ENCODE assay signal across 9 cellular contexts in the genomic region with DNA sequence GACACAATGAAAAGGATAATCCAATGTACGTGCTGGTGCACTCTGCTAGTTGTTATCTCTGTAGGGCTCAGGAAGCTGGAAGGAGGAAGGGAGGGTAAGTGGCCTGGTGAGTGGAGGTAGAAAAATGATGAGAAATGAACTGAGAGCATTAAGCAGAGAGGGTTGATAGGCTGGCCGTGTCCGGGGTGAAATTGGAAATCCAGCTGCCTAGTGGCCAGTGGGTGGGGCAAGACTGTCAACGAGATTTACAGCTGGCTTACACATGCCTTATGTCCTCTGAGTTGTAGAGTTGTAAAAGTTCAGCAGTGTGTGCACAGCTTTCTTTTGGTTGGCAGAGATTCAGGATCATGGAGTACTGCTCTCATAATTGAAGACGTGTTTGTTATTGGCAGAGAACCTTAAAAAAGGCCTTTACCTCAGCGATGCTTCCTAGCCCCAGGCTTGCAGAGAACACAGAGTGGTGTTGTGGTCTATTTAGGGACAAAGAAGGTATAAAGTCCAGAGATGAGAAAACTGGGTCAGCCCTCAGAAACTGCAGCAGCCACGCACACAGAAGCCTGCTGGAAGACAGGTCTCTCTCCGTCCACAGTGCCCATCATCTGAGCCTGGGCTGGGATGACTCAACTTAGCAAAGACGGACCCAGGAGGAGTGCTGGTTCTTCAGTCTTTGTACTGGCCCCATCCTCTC.
DNase-seq lines count a peak whose midpoint lies in the region; ATAC-seq and TF ChIP-seq lines count a peak whose summit lies in the region.
"Had no signal": no experiment of that assay in that cellular context is flagged by ENCODE, and none has a peak within 500 bp of the region (broad histone marks: within the 10 kb centered on the region; RNA-seq: fewer than 3 reads in every experiment).

No MANE protein-coding gene starts in this region.

- H3K4me3 Mint-ChIP-seq in osteocyte (ENCODE audit: unreplicated experiment): peak overlapping the region; percentile 3
- H3K4me3 Mint-ChIP-seq: effector memory CD8-positive, alpha-beta T cell had no signal

- peaks cover 5 to 6% of the 10 kb centered on the region in 2 donors for H3K4me1 ChIP-seq in esophagus (ENCODE audit: control insufficient read depth in 2 of 2, insufficient read depth in 2 of 2, low read length in 1 of 2)

- H3K27me3 Mint-ChIP-seq in osteocyte (ENCODE audit: unreplicated experiment): no peaks in the 10 kb centered on the region

- no peaks in the 10 kb centered on the region for H3K27me3 ChIP-seq in esophagus (ENCODE audit: control insufficient read depth in 1 of 2, insufficient read depth in 2 of 2, low read length in 2 of 2)

- peak overlapping the region; percentile 67 to 73 for H3K27ac ChIP-seq in esophagus (ENCODE audit: low read depth in 2 of 2, low read length in 1 of 2)

- no peaks in the 10 kb centered on the region for H3K9me3 Mint-ChIP-seq in osteocyte (ENCODE audit: unreplicated experiment)
- no peaks in the 10 kb centered on the region for H3K9me3 Mint-ChIP-seq in activated naive CD4-positive, alpha-beta T cell treated with anti-CD3 and anti-CD28 coated beads, Interleukin-2, amount 50 U/mL, for 72 hours
- H3K9me3 Mint-ChIP-seq: effector memory CD8-positive, alpha-beta T cell had no signal

- peaks cover 13% of the 10 kb centered on the region for H3K36me3 Mint-ChIP-seq in osteocyte (ENCODE audit: unreplicated experiment)
- no peaks in the 10 kb centered on the region for H3K36me3 Mint-ChIP-seq in activated naive CD4-positive, alpha-beta T cell treated with anti-CD3 and anti-CD28 coated beads, Interleukin-2, amount 50 U/mL, for 72 hours

- ATAC-seq in activated naive CD4-positive, alpha-beta T cell treated with anti-CD3 and anti-CD28 coated beads, Interleukin-2, amount 50 U/mL, for 72 hours: no peak
- ATAC-seq in GM21529 (IDR thresholded peaks at IDR 0.05; ENCODE audit: unreplicated experiment): no peak
- ATAC-seq: effector memory CD8-positive, alpha-beta T cell had no signal

- no peak overlapping the region for H3K4me3 ChIP-seq in esophagus (ENCODE audit: low read depth in 1 of 2, low read length in 2 of 2)

- no peaks in the 10 kb centered on the region for H3K9me3 ChIP-seq in esophagus (ENCODE audit: control insufficient read depth in 2 of 2, insufficient read depth in 1 of 2, low read depth in 1 of 2, low read length in 1 of 2)

- peak; percentile 88 for DNase-seq in AG20443 (ENCODE audit: low spot score)
- peak; percentile 41 for DNase-seq in NCI-H774 (lab: John Stamatoyannopoulos, UW)
- peak; percentile 86 for DNase-seq in osteocyte (ENCODE audit: extremely low spot score, unreplicated experiment)
- DNase-seq in activated naive CD4-positive, alpha-beta T cell treated with anti-CD3 and anti-CD28 coated beads, Interleukin-2, amount 50 U/mL, for 72 hours (ENCODE audit: low spot score in 2 of 2): no peak
- DNase-seq in NK-92 treated with Interleukin-12 subunit alpha and Interleukin-12 subunit beta, amount 100 ng/mL, for 24 hours (lab: John Stamatoyannopoulos, UW): no peak
- DNase-seq in OCI-M1 (lab: John Stamatoyannopoulos, UW): no peak
- DNase-seq: effector memory CD8-positive, alpha-beta T cell had no signal

- H3K4me1 Mint-ChIP-seq in osteocyte (ENCODE audit: unreplicated experiment): peaks cover 68% of the 10 kb centered on the region

- TF ChIP-seq CTCF in osteocyte (IDR thresholded peaks at IDR 0.05): peak; percentile 36

- H3K36me3 ChIP-seq in esophagus (ENCODE audit: control insufficient read depth in 2 of 2, insufficient read depth in 2 of 2, low read length in 1 of 2): no peaks in the 10 kb centered on the region

- WGBS in esophagus, 2 donors: 35 to 44% methylated on average over 9 of the region's 9 CpGs

- peak overlapping the region; percentile 84 for H3K27ac Mint-ChIP-seq in osteocyte (ENCODE audit: unreplicated experiment)
- H3K27ac Mint-ChIP-seq in activated naive CD4-positive, alpha-beta T cell treated with anti-CD3 and anti-CD28 coated beads, Interleukin-2, amount 50 U/mL, for 72 hours: no peak overlapping the region

Comparison
In these comparisons a context has a peak if more than half of its experiments do, and no peak if none do; other contexts are left out.
1. DNase-seq: peak in AG20443 (single experiment), NCI-H774 (single experiment) and osteocyte (single experiment); none in activated naive CD4-positive, alpha-beta T cell treated with anti-CD3 and anti-CD28 coated beads, Interleukin-2, amount 50 U/mL, for 72 hours (0 of 2), NK-92 treated with Interleukin-12 subunit alpha and Interleukin-12 subunit beta, amount 100 ng/mL, for 24 hours (single experiment) and OCI-M1 (single experiment).